21 cellular contexts compared by ENCODE assay signal in genomic region chr20:33474963-33475362, GRCh38.
"Had no signal": no experiment of that assay in that cellular context is flagged by ENCODE, and none has a peak within 500 bp of the region (broad histone marks: within the 10 kb centered on the region; RNA-seq: fewer than 3 reads in every experiment).

No MANE protein-coding gene starts in this region.

- H3K9me3 Mint-ChIP-seq: activated CD4-positive, alpha-beta memory T cell treated with anti-CD3 and anti-CD28 coated beads, Interleukin-2, amount 10 ng/mL, durations not matched to agents 7 days and 5 days; activated naive CD8-positive, alpha-beta T cell treated with anti-CD3 and anti-CD28 coated beads for 36 hours; immature natural killer cell; memory B cell; neural crest cell; stimulated activated naive CD8-positive, alpha-beta T cell treated with anti-CD3 and anti-CD28 coated beads, Interleukin-15, Interleukin-2, amounts not matched to agents 100 ng/mL and 50 ng/mL, for 24 hours had no signal

- H3K4me1 Mint-ChIP-seq: activated CD4-positive, alpha-beta memory T cell treated with anti-CD3 and anti-CD28 coated beads, Interleukin-2, amount 10 ng/mL, durations not matched to agents 7 days and 5 days; activated CD8-positive, alpha-beta memory T cell treated with anti-CD3 and anti-CD28 coated beads, Interleukin-2, amount 10 ng/mL, durations not matched to agents 7 days and 5 days; activated naive CD8-positive, alpha-beta T cell treated with anti-CD3 and anti-CD28 coated beads for 36 hours; immature natural killer cell had no signal

- H3K27me3 Mint-ChIP-seq: activated CD4-positive, alpha-beta memory T cell treated with anti-CD3 and anti-CD28 coated beads, Interleukin-2, amount 10 ng/mL, durations not matched to agents 7 days and 5 days; activated CD8-positive, alpha-beta memory T cell treated with anti-CD3 and anti-CD28 coated beads, Interleukin-2, amount 10 ng/mL, durations not matched to agents 7 days and 5 days; activated naive CD8-positive, alpha-beta T cell treated with anti-CD3 and anti-CD28 coated beads for 36 hours; memory B cell; stimulated activated naive CD8-positive, alpha-beta T cell treated with anti-CD3 and anti-CD28 coated beads, Interleukin-15, Interleukin-2, amounts not matched to agents 100 ng/mL and 50 ng/mL, for 24 hours had no signal

- H3K27me3 ChIP-seq: cardiac muscle cell, heart right ventricle, right atrium auricular region, suprapubic skin, transverse colon, uterus had no signal

- H3K27ac Mint-ChIP-seq: activated CD4-positive, alpha-beta memory T cell treated with anti-CD3 and anti-CD28 coated beads, Interleukin-2, amount 10 ng/mL, durations not matched to agents 7 days and 5 days; activated CD8-positive, alpha-beta memory T cell treated with anti-CD3 and anti-CD28 coated beads, Interleukin-2, amount 10 ng/mL, durations not matched to agents 7 days and 5 days; activated naive CD8-positive, alpha-beta T cell treated with anti-CD3 and anti-CD28 coated beads for 36 hours; immature natural killer cell; memory B cell; stimulated activated naive CD8-positive, alpha-beta T cell treated with anti-CD3 and anti-CD28 coated beads, Interleukin-15, Interleukin-2, amounts not matched to agents 100 ng/mL and 50 ng/mL, for 24 hours had no signal

- H3K4me3 Mint-ChIP-seq: activated CD4-positive, alpha-beta memory T cell treated with anti-CD3 and anti-CD28 coated beads, Interleukin-2, amount 10 ng/mL, durations not matched to agents 7 days and 5 days; activated CD8-positive, alpha-beta memory T cell treated with anti-CD3 and anti-CD28 coated beads, Interleukin-2, amount 10 ng/mL, durations not matched to agents 7 days and 5 days; activated naive CD8-positive, alpha-beta T cell treated with anti-CD3 and anti-CD28 coated beads for 36 hours; immature natural killer cell; neural crest cell; stimulated activated naive CD8-positive, alpha-beta T cell treated with anti-CD3 and anti-CD28 coated beads, Interleukin-15, Interleukin-2, amounts not matched to agents 100 ng/mL and 50 ng/mL, for 24 hours had no signal

- H3K36me3 ChIP-seq: cardiac muscle cell, esophagus squamous epithelium, heart right ventricle, prostate gland, right atrium auricular region, suprapubic skin, transverse colon, uterus had no signal

- H3K36me3 Mint-ChIP-seq: activated CD8-positive, alpha-beta memory T cell treated with anti-CD3 and anti-CD28 coated beads, Interleukin-2, amount 10 ng/mL, durations not matched to agents 7 days and 5 days; activated naive CD8-positive, alpha-beta T cell treated with anti-CD3 and anti-CD28 coated beads for 36 hours; immature natural killer cell; memory B cell had no signal

- H3K27ac ChIP-seq: cardiac muscle cell, esophagus squamous epithelium, heart right ventricle, prostate gland, right atrium auricular region, suprapubic skin, uterus had no signal

- H3K9me3 ChIP-seq: esophagus squamous epithelium, heart right ventricle, prostate gland, right atrium auricular region, suprapubic skin, transverse colon, uterus had no signal

- H3K4me3 ChIP-seq: cardiac muscle cell, esophagus squamous epithelium, heart right ventricle, prostate gland, right atrium auricular region, suprapubic skin, transverse colon, uterus had no signal

- DNase-seq: activated CD4-positive, alpha-beta memory T cell treated with anti-CD3 and anti-CD28 coated beads, Interleukin-2, amount 10 ng/mL, durations not matched to agents 7 days and 5 days; activated CD4-positive, alpha-beta T cell treated with anti-CD3 and anti-CD28 coated beads for 48 hours; activated CD4-positive, CD25-positive, alpha-beta regulatory T cell; activated CD8-positive, alpha-beta memory T cell treated with anti-CD3 and anti-CD28 coated beads, Interleukin-2, amount 10 ng/mL, durations not matched to agents 7 days and 5 days; activated naive CD4-positive, alpha-beta T cell; activated naive CD8-positive, alpha-beta T cell treated with anti-CD3 and anti-CD28 coated beads for 36 hours; dermis blood vessel endothelial cell; effector memory CD4-positive, alpha-beta T cell; esophagus squamous epithelium; heart right ventricle; immature natural killer cell; stimulated activated CD4-positive, alpha-beta T cell treated with anti-CD3 and anti-CD28 coated beads, Interleukin-2, amount 100 ng/mL, for 24 hours; uterus had no signal

- ATAC-seq: activated CD8-positive, alpha-beta memory T cell treated with anti-CD3 and anti-CD28 coated beads, Interleukin-2, amount 10 ng/mL, durations not matched to agents 7 days and 5 days; heart right ventricle had no signal

- H3K4me1 ChIP-seq: prostate gland, right atrium auricular region, suprapubic skin, uterus had no signal
